In the genomic region with DNA sequence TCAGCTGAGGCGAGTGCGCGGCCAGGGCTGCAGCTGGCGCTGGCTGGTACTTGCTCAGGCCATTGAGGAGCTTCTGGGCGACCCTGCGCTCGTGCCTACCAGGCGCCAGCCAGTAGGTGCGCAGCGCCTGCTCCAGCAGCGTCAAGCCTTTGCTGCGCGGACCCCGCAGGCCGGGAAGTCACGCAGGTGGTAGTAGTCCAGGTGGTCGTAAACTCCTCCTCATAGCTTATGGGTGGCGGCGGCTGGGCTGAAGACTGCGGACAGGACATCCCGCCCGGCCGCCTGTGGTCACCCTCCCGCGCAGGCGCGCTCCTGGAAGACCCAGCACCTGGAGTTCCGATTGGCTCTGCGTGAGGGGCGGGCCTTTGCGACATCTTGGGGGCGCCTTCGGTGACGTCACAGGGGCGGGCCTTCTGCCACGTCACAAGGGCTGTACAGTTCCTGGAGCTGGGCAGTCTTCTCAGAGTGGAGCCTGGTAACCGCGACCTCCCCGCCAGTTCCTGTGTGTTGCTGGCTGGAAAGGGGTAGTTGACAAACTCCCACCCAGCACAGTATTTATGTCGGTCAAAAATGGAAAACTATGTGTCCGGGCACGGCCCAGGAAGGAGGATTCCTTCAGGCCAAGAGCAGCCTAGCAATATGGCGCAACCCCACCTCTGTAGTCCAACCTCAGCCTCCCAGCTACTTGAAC, we compare ENCODE assay signal across 1 cellular context.
TF ChIP-seq lines count a peak whose summit lies in the region.
"Not testable (repeated sequence)": the region's sequence is repeated elsewhere in the genome, so short reads cannot be mapped to it uniquely, and the experiment has no call there.

No MANE protein-coding gene starts in this region.

TF ChIP-seq in K562, 482 proteins besides CTCF, POLR2A, EP300 and RAD21 (continued from another document):
- TF ChIP-seq, protein P1, sequence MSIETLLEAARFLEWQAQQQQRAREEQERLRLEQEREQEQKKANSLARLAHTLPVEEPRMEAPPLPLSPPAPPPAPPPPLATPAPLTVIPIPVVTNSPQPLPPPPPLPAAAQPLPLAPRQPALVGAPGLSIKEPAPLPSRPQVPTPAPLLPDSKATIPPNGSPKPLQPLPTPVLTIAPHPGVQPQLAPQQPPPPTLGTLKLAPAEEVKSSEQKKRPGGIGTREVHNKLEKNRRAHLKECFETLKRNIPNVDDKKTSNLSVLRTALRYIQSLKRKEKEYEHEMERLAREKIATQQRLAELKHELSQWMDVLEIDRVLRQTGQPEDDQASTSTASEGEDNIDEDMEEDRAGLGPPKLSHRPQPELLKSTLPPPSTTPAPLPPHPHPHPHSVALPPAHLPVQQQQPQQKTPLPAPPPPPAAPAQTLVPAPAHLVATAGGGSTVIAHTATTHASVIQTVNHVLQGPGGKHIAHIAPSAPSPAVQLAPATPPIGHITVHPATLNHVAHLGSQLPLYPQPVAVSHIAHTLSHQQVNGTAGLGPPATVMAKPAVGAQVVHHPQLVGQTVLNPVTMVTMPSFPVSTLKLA (conservative IDR thresholded peaks at IDR 0.05): peak; percentile 15 to 47; a peak in 2 of 4 replicates
- peak; percentile 82 for TF ChIP-seq POLR2G (IDR thresholded peaks at IDR 0.05; ENCODE audit: low read depth, low read length)
- peak; percentile 82 for TF ChIP-seq RBFOX2 (IDR thresholded peaks at IDR 0.05; ENCODE audit: low read depth, low read length)
- TF ChIP-seq SIN3B (IDR thresholded peaks at IDR 0.05; ENCODE audit: low read depth): peak; percentile 58
- TF ChIP-seq FOXP1 (CRISPR knock-in tag; IDR thresholded peaks at IDR 0.05): 0 out of 2 replicates have a peak, but pooled peaks have one; percentile 7
- 0 out of 2 replicates have a peak, but pooled peaks have one; percentile 11 for TF ChIP-seq HDAC2 (IDR thresholded peaks at IDR 0.05)
- TF ChIP-seq, protein P2, sequence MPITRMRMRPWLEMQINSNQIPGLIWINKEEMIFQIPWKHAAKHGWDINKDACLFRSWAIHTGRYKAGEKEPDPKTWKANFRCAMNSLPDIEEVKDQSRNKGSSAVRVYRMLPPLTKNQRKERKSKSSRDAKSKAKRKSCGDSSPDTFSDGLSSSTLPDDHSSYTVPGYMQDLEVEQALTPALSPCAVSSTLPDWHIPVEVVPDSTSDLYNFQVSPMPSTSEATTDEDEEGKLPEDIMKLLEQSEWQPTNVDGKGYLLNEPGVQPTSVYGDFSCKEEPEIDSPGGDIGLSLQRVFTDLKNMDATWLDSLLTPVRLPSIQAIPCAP (CRISPR knock-in tag; IDR thresholded peaks at IDR 0.05; ENCODE audit: borderline replicate concordance): 0 out of 2 replicates have a peak, but pooled peaks have one; percentile 40
- peak in 1 of 2 experiments; percentile 63; a peak in 2 of 4 replicates for TF ChIP-seq HDAC1 (IDR thresholded peaks at IDR 0.05)
- TF ChIP-seq MYC (IDR thresholded peaks at IDR 0.05; ENCODE audit: low read depth, low read length): peak; percentile 22; the same call in 1 of the 2 replicates
- TF ChIP-seq MYC (CRISPR knock-in tag; IDR thresholded peaks at IDR 0.05; ENCODE audit: borderline replicate concordance, low read depth): not testable (repeated sequence)
- peak; percentile 61 for TF ChIP-seq HNRNPLL (IDR thresholded peaks at IDR 0.05; ENCODE audit: low read depth, low read length, poor library complexity, severe bottlenecking)
- peak; percentile 62; the same call in 1 of the 2 replicates for TF ChIP-seq PML (IDR thresholded peaks at IDR 0.05; ENCODE audit: low read length)
- TF ChIP-seq SAP30 (IDR thresholded peaks at IDR 0.05; ENCODE audit: borderline replicate concordance, insufficient read depth, low read depth, low read length, poor library complexity, severe bottlenecking): peak; percentile 56
- peak; percentile 80 for TF ChIP-seq SUPT5H (IDR thresholded peaks at IDR 0.05)
- TF ChIP-seq, protein P3, sequence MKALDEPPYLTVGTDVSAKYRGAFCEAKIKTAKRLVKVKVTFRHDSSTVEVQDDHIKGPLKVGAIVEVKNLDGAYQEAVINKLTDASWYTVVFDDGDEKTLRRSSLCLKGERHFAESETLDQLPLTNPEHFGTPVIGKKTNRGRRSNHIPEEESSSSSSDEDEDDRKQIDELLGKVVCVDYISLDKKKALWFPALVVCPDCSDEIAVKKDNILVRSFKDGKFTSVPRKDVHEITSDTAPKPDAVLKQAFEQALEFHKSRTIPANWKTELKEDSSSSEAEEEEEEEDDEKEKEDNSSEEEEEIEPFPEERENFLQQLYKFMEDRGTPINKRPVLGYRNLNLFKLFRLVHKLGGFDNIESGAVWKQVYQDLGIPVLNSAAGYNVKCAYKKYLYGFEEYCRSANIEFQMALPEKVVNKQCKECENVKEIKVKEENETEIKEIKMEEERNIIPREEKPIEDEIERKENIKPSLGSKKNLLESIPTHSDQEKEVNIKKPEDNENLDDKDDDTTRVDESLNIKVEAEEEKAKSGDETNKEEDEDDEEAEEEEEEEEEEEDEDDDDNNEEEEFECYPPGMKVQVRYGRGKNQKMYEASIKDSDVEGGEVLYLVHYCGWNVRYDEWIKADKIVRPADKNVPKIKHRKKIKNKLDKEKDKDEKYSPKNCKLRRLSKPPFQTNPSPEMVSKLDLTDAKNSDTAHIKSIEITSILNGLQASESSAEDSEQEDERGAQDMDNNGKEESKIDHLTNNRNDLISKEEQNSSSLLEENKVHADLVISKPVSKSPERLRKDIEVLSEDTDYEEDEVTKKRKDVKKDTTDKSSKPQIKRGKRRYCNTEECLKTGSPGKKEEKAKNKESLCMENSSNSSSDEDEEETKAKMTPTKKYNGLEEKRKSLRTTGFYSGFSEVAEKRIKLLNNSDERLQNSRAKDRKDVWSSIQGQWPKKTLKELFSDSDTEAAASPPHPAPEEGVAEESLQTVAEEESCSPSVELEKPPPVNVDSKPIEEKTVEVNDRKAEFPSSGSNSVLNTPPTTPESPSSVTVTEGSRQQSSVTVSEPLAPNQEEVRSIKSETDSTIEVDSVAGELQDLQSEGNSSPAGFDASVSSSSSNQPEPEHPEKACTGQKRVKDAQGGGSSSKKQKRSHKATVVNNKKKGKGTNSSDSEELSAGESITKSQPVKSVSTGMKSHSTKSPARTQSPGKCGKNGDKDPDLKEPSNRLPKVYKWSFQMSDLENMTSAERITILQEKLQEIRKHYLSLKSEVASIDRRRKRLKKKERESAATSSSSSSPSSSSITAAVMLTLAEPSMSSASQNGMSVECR (CRISPR knock-in tag; IDR thresholded peaks at IDR 0.05): peak; percentile 47; the same call in 1 of the 2 replicates
- 0 out of 2 replicates have a peak, but pooled peaks have one; percentile 41 for TF ChIP-seq LCOR (CRISPR knock-in tag; IDR thresholded peaks at IDR 0.05)
- TF ChIP-seq BHLHE40 (IDR thresholded peaks at IDR 0.05; ENCODE audit: low read length): 0 out of 2 replicates have a peak, but pooled peaks have one; percentile 22
- TF ChIP-seq, protein P4, sequence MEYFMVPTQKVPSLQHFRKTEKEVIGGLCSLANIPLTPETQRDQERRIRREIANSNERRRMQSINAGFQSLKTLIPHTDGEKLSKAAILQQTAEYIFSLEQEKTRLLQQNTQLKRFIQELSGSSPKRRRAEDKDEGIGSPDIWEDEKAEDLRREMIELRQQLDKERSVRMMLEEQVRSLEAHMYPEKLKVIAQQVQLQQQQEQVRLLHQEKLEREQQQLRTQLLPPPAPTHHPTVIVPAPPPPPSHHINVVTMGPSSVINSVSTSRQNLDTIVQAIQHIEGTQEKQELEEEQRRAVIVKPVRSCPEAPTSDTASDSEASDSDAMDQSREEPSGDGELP (CRISPR knock-in tag; IDR thresholded peaks at IDR 0.05; ENCODE audit: borderline replicate concordance): peak; percentile 83; the same call in 1 of the 2 replicates
- TF ChIP-seq, protein P5, sequence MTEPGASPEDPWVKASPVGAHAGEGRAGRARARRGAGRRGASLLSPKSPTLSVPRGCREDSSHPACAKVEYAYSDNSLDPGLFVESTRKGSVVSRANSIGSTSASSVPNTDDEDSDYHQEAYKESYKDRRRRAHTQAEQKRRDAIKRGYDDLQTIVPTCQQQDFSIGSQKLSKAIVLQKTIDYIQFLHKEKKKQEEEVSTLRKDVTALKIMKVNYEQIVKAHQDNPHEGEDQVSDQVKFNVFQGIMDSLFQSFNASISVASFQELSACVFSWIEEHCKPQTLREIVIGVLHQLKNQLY (CRISPR knock-in tag; conservative IDR thresholded peaks at IDR 0.05): 0 out of 4 replicates have a peak, but pooled peaks of 1 of the 2 experiments have one; percentile 50
- peak; percentile 54; the same call in 1 of the 2 replicates for TF ChIP-seq EP400 (IDR thresholded peaks at IDR 0.05)
- TF ChIP-seq ETV5 (CRISPR knock-in tag; IDR thresholded peaks at IDR 0.05; ENCODE audit: low read depth): peak; percentile 72; the same call in 1 of the 2 replicates
- TF ChIP-seq, protein P6, sequence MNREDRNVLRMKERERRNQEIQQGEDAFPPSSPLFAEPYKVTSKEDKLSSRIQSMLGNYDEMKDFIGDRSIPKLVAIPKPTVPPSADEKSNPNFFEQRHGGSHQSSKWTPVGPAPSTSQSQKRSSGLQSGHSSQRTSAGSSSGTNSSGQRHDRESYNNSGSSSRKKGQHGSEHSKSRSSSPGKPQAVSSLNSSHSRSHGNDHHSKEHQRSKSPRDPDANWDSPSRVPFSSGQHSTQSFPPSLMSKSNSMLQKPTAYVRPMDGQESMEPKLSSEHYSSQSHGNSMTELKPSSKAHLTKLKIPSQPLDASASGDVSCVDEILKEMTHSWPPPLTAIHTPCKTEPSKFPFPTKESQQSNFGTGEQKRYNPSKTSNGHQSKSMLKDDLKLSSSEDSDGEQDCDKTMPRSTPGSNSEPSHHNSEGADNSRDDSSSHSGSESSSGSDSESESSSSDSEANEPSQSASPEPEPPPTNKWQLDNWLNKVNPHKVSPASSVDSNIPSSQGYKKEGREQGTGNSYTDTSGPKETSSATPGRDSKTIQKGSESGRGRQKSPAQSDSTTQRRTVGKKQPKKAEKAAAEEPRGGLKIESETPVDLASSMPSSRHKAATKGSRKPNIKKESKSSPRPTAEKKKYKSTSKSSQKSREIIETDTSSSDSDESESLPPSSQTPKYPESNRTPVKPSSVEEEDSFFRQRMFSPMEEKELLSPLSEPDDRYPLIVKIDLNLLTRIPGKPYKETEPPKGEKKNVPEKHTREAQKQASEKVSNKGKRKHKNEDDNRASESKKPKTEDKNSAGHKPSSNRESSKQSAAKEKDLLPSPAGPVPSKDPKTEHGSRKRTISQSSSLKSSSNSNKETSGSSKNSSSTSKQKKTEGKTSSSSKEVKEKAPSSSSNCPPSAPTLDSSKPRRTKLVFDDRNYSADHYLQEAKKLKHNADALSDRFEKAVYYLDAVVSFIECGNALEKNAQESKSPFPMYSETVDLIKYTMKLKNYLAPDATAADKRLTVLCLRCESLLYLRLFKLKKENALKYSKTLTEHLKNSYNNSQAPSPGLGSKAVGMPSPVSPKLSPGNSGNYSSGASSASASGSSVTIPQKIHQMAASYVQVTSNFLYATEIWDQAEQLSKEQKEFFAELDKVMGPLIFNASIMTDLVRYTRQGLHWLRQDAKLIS (CRISPR knock-in tag; IDR thresholded peaks at IDR 0.05): 0 out of 2 replicates have a peak, but pooled peaks have one; percentile 50
- peak; percentile 37; the same call in 1 of the 2 replicates for TF ChIP-seq ESRRA (IDR thresholded peaks at IDR 0.05; ENCODE audit: borderline replicate concordance, low read depth)
- TF ChIP-seq, protein P7, sequence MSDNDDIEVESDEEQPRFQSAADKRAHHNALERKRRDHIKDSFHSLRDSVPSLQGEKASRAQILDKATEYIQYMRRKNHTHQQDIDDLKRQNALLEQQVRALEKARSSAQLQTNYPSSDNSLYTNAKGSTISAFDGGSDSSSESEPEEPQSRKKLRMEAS (CRISPR knock-in tag; IDR thresholded peaks at IDR 0.05): peak; percentile 74
- TF ChIP-seq TAF1 (IDR thresholded peaks at IDR 0.05; ENCODE audit: control insufficient read depth, extremely low read depth, insufficient read depth, low read length, severe bottlenecking): peak; percentile 66
- TF ChIP-seq CBFB (CRISPR knock-in tag; IDR thresholded peaks at IDR 0.05): peak; percentile 94
- peak; percentile 50; the same call in 1 of the 2 replicates for TF ChIP-seq GTF2E2 (tag; IDR thresholded peaks at IDR 0.05)
- 0 out of 2 replicates have a peak, but pooled peaks have one; percentile 37 for TF ChIP-seq FOXK1 (CRISPR knock-in tag; IDR thresholded peaks at IDR 0.05; ENCODE audit: borderline replicate concordance)
- peak; percentile 89 to 91 for TF ChIP-seq NRF1 (conservative IDR thresholded peaks at IDR 0.05 in 1 of 2, IDR thresholded peaks at IDR 0.05 in 1 of 2)
- TF ChIP-seq, protein P8, sequence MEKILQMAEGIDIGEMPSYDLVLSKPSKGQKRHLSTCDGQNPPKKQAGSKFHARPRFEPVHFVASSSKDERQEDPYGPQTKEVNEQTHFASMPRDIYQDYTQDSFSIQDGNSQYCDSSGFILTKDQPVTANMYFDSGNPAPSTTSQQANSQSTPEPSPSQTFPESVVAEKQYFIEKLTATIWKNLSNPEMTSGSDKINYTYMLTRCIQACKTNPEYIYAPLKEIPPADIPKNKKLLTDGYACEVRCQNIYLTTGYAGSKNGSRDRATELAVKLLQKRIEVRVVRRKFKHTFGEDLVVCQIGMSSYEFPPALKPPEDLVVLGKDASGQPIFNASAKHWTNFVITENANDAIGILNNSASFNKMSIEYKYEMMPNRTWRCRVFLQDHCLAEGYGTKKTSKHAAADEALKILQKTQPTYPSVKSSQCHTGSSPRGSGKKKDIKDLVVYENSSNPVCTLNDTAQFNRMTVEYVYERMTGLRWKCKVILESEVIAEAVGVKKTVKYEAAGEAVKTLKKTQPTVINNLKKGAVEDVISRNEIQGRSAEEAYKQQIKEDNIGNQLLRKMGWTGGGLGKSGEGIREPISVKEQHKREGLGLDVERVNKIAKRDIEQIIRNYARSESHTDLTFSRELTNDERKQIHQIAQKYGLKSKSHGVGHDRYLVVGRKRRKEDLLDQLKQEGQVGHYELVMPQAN (IDR thresholded peaks at IDR 0.05; ENCODE audit: borderline replicate concordance): peak; percentile 69
- TF ChIP-seq ZNF232 (CRISPR knock-in tag; IDR thresholded peaks at IDR 0.05): 0 out of 2 replicates have a peak, but pooled peaks have one; percentile 50
- peak; percentile 89 for TF ChIP-seq CREB1 (IDR thresholded peaks at IDR 0.05)
- TF ChIP-seq CREB1 (CRISPR knock-in tag; IDR thresholded peaks at IDR 0.05): peak; percentile 82
- TF ChIP-seq, protein P9, sequence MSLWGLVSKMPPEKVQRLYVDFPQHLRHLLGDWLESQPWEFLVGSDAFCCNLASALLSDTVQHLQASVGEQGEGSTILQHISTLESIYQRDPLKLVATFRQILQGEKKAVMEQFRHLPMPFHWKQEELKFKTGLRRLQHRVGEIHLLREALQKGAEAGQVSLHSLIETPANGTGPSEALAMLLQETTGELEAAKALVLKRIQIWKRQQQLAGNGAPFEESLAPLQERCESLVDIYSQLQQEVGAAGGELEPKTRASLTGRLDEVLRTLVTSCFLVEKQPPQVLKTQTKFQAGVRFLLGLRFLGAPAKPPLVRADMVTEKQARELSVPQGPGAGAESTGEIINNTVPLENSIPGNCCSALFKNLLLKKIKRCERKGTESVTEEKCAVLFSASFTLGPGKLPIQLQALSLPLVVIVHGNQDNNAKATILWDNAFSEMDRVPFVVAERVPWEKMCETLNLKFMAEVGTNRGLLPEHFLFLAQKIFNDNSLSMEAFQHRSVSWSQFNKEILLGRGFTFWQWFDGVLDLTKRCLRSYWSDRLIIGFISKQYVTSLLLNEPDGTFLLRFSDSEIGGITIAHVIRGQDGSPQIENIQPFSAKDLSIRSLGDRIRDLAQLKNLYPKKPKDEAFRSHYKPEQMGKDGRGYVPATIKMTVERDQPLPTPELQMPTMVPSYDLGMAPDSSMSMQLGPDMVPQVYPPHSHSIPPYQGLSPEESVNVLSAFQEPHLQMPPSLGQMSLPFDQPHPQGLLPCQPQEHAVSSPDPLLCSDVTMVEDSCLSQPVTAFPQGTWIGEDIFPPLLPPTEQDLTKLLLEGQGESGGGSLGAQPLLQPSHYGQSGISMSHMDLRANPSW (CRISPR knock-in tag; IDR thresholded peaks at IDR 0.05): 0 out of 2 replicates have a peak, but pooled peaks have one; percentile 57
TF ChIP-seq in K562: peak in this region for 69; not testable (repeated sequence) for 413.
